Comparison of ENCODE assay signal across 27 cellular contexts in genomic region chr7:141016349-141016748, GRCh38. TPM values are rescaled to one million over a fixed set of nuclear protein-coding genes. Genes with fewer than 3 reads are reported as not detected.
A peak's percentile ranks its signal among the peaks of the same experiment; 100 is the strongest.
DNase-seq lines count a peak whose midpoint lies in the region; ATAC-seq, FAIRE-seq and TF ChIP-seq lines count a peak whose summit lies in the region.
"Had no signal": no experiment of that assay in that cellular context is flagged by ENCODE, and none has a peak within 500 bp of the region (broad histone marks: within the 10 kb centered on the region; RNA-seq: fewer than 3 reads in every experiment).

No MANE protein-coding gene starts in this region.

- peaks cover 0 to 2% of the 10 kb centered on the region in 2 experiments; a peak in 1 of 5 replicates for H3K27me3 ChIP-seq in K562 (ENCODE audit: control insufficient read depth in 2 of 2, insufficient read depth in 2 of 2, low read length in 2 of 2)
- H3K27me3 ChIP-seq: BLaER1 treated with 17β-estradiol and CSF1 and Interleukin-3, amounts not matched to agents 10 nM and 100 nM had no signal

- H2AFZ ChIP-seq in K562 (ENCODE audit: low read depth, low read length): no peak overlapping the region

- no peak for DNase-seq in activated naive CD8-positive, alpha-beta T cell treated with anti-CD3 and anti-CD28 coated beads, Interleukin-2, amount 50 U/mL, for 24 hours
- no peak for DNase-seq in K562 (ENCODE audit: extremely low read depth in 1 of 4, low spot score in 3 of 4)
- DNase-seq in type B pancreatic cell (ENCODE audit: extremely low spot score, unreplicated experiment): no peak
- no peak for DNase-seq in activated CD8-positive, alpha-beta memory T cell treated with anti-CD3 and anti-CD28 coated beads, Interleukin-2, amount 10 ng/mL, durations not matched to agents 7 days and 5 days
- DNase-seq in NCI-H1092 (lab: John Stamatoyannopoulos, UW): no peak
- DNase-seq: AML-193; CD4-positive, alpha-beta memory T cell; CD8-positive, alpha-beta memory T cell; COR-L47; DMS 273 treated with DMSO at 0.1 percent for 48 hours; DMS153; DMS53; DMS79; DND-41; EL; GDM1 had no signal

- H3K9ac ChIP-seq in K562 (ENCODE audit: insufficient read depth in 1 of 2, low read depth in 2 of 2, low read length in 2 of 2): no peak overlapping the region
- H3K9ac ChIP-seq: BLaER1 treated with 17β-estradiol and CSF1 and Interleukin-3, amounts not matched to agents 10 nM and 100 nM had no signal

- POLR2A ChIA-PET in K562 (lab: Yijun Ruan, JAX): no interaction called here

- H3K4me3 Mint-ChIP-seq in activated naive CD8-positive, alpha-beta T cell: peak overlapping the region; percentile 30
- no peak overlapping the region for H3K4me3 Mint-ChIP-seq in activated naive CD8-positive, alpha-beta T cell treated with anti-CD3 and anti-CD28 coated beads, Interleukin-2, amount 50 U/mL, for 24 hours
- H3K4me3 Mint-ChIP-seq in nephron (peak overlapping the region in 2 of 3 experiments; percentile 11 to 36), type B pancreatic cell (peak overlapping the region; percentile 8)
- no peak overlapping the region for H3K4me3 Mint-ChIP-seq in activated CD8-positive, alpha-beta memory T cell treated with anti-CD3 and anti-CD28 coated beads, Interleukin-2, amount 10 ng/mL, durations not matched to agents 7 days and 5 days

- peaks cover 5% of the 10 kb centered on the region for H3K9me3 ChIP-seq in K562 (replicated peaks; ENCODE audit: control insufficient read depth, insufficient read depth, low read depth, low read length)

- H3K9me1 ChIP-seq in K562 (ENCODE audit: control insufficient read depth, insufficient read depth, low read length): no peaks in the 10 kb centered on the region

- H3K79me2 ChIP-seq in K562 (ENCODE audit: control insufficient read depth, insufficient read depth, low read length): peaks cover 27% of the 10 kb centered on the region

- in situ Hi-C loops in K562 (cut with MboI): no loop called here

- peaks cover 34% of the 10 kb centered on the region for H3K4me1 Mint-ChIP-seq in activated naive CD8-positive, alpha-beta T cell (ENCODE audit: low read depth)
- peaks cover 31% of the 10 kb centered on the region for H3K4me1 Mint-ChIP-seq in activated naive CD8-positive, alpha-beta T cell treated with anti-CD3 and anti-CD28 coated beads, Interleukin-2, amount 50 U/mL, for 24 hours
- H3K4me1 Mint-ChIP-seq in nephron (peaks cover 21% of the 10 kb centered on the region), type B pancreatic cell (ENCODE audit: unreplicated experiment) (peaks cover 25% of the 10 kb centered on the region)
- peaks cover 30% of the 10 kb centered on the region for H3K4me1 Mint-ChIP-seq in activated CD8-positive, alpha-beta memory T cell treated with anti-CD3 and anti-CD28 coated beads, Interleukin-2, amount 10 ng/mL, durations not matched to agents 7 days and 5 days

- intact Hi-C loops in K562 (cut with micrococcal nuclease): no loop called here

- peaks cover 4% of the 10 kb centered on the region for H3K36me3 Mint-ChIP-seq in activated naive CD8-positive, alpha-beta T cell
- H3K36me3 Mint-ChIP-seq in activated naive CD8-positive, alpha-beta T cell treated with anti-CD3 and anti-CD28 coated beads, Interleukin-2, amount 50 U/mL, for 24 hours (ENCODE audit: low read depth): peaks cover 3% of the 10 kb centered on the region
- no peaks in the 10 kb centered on the region for H3K36me3 Mint-ChIP-seq in nephron (ENCODE audit: low read depth)
- no peaks in the 10 kb centered on the region for H3K36me3 Mint-ChIP-seq in type B pancreatic cell
- peaks cover 1% of the 10 kb centered on the region for H3K36me3 Mint-ChIP-seq in activated CD8-positive, alpha-beta memory T cell treated with anti-CD3 and anti-CD28 coated beads, Interleukin-2, amount 10 ng/mL, durations not matched to agents 7 days and 5 days

- peaks cover 11% of the 10 kb centered on the region for H3K27me3 Mint-ChIP-seq in activated naive CD8-positive, alpha-beta T cell
- H3K27me3 Mint-ChIP-seq in activated naive CD8-positive, alpha-beta T cell treated with anti-CD3 and anti-CD28 coated beads, Interleukin-2, amount 50 U/mL, for 24 hours: peaks cover 11% of the 10 kb centered on the region
- H3K27me3 Mint-ChIP-seq in nephron (ENCODE audit: low read depth) (peaks cover 10% of the 10 kb centered on the region), type B pancreatic cell (peaks cover 35% of the 10 kb centered on the region)
- H3K27me3 Mint-ChIP-seq in activated CD8-positive, alpha-beta memory T cell treated with anti-CD3 and anti-CD28 coated beads, Interleukin-2, amount 10 ng/mL, durations not matched to agents 7 days and 5 days: peaks cover 33% of the 10 kb centered on the region

- peaks cover 8 to 20% of the 10 kb centered on the region in 2 experiments; a peak in 2 of 5 replicates for H3K4me1 ChIP-seq in K562 (replicated peaks in 1 of 2; ENCODE audit: control insufficient read depth in 2 of 2, insufficient read depth in 2 of 2, low read length in 2 of 2)

- BruUV-seq in K562 (replicated peaks; lab: Mats Ljungman, UMichigan): no TSS peak

- TF ChIP-seq CTCF in K562 (IDR thresholded peaks at IDR 0.05 in 2 of 3, conservative IDR thresholded peaks at IDR 0.05 in 1 of 3; ENCODE audit: insufficient read depth in 2 of 3, low read depth in 1 of 3, low read length in 3 of 3) (no peak), nephron (IDR thresholded peaks at IDR 0.05; ENCODE audit: unreplicated experiment in 3 of 3) (no peak), type B pancreatic cell (conservative IDR thresholded peaks at IDR 0.05) (no peak)

- no peak overlapping the region for H3K27ac ChIP-seq in K562 (ENCODE audit: extremely low read depth, low read depth, low read length)
- H3K27ac ChIP-seq: 22Rv1; A549; BLaER1 treated with 17β-estradiol and CSF1 and Interleukin-3, amounts not matched to agents 10 nM and 100 nM; C4-2B had no signal

- FAIRE-seq in K562 (lab: Jason Lieb, UNC): no peak
- FAIRE-seq: A549, GM12878, GM12892, GM18507 had no signal

- ATAC-seq in activated naive CD8-positive, alpha-beta T cell treated with anti-CD3 and anti-CD28 coated beads, Interleukin-2, amount 50 U/mL, for 24 hours: no peak
- no peak for ATAC-seq in K562
- ATAC-seq in activated CD8-positive, alpha-beta memory T cell treated with anti-CD3 and anti-CD28 coated beads, Interleukin-2, amount 10 ng/mL, durations not matched to agents 7 days and 5 days: no peak
- ATAC-seq in HG03280 (IDR thresholded peaks at IDR 0.05; ENCODE audit: unreplicated experiment): no peak
- ATAC-seq: A549, GM12878 had no signal

- H3K9me3 Mint-ChIP-seq in activated naive CD8-positive, alpha-beta T cell (ENCODE audit: low read depth): no peaks in the 10 kb centered on the region
- H3K9me3 Mint-ChIP-seq in activated naive CD8-positive, alpha-beta T cell treated with anti-CD3 and anti-CD28 coated beads, Interleukin-2, amount 50 U/mL, for 24 hours: peaks cover 7% of the 10 kb centered on the region
- H3K9me3 Mint-ChIP-seq in nephron (no peaks in the 10 kb centered on the region), type B pancreatic cell (no peaks in the 10 kb centered on the region)
- H3K9me3 Mint-ChIP-seq in activated CD8-positive, alpha-beta memory T cell treated with anti-CD3 and anti-CD28 coated beads, Interleukin-2, amount 10 ng/mL, durations not matched to agents 7 days and 5 days (ENCODE audit: low read depth): peaks cover 2% of the 10 kb centered on the region

- no peak for TF ChIP-seq EP300 in K562 (IDR thresholded peaks at IDR 0.05; ENCODE audit: low read length)

- no peak overlapping the region for H3K4me3 ChIP-seq in K562
- H3K4me3 ChIP-seq: A549; BLaER1 treated with 17β-estradiol and CSF1 and Interleukin-3, amounts not matched to agents 10 nM and 100 nM; GM12878 had no signal

- TF ChIP-seq RAD21 in K562 (CRISPR knock-in tag; conservative IDR thresholded peaks at IDR 0.05 in 1 of 2, IDR thresholded peaks at IDR 0.05 in 1 of 2): no peak

- H3K27ac Mint-ChIP-seq in activated naive CD8-positive, alpha-beta T cell: no peak overlapping the region
- no peak overlapping the region for H3K27ac Mint-ChIP-seq in activated naive CD8-positive, alpha-beta T cell treated with anti-CD3 and anti-CD28 coated beads, Interleukin-2, amount 50 U/mL, for 24 hours
- H3K27ac Mint-ChIP-seq in nephron (no peak overlapping the region), type B pancreatic cell (no peak overlapping the region)
- no peak overlapping the region for H3K27ac Mint-ChIP-seq in activated CD8-positive, alpha-beta memory T cell treated with anti-CD3 and anti-CD28 coated beads, Interleukin-2, amount 10 ng/mL, durations not matched to agents 7 days and 5 days
- H3K27ac Mint-ChIP-seq: B cell had no signal

- peaks cover 3% of the 10 kb centered on the region; the same call in 1 of the 3 replicates for H3K36me3 ChIP-seq in K562 (ENCODE audit: control insufficient read depth, insufficient read depth, low read length)
- H3K36me3 ChIP-seq: BLaER1 treated with 17β-estradiol and CSF1 and Interleukin-3, amounts not matched to agents 10 nM and 100 nM had no signal

- TF ChIP-seq POLR2A in K562 (conservative IDR thresholded peaks at IDR 0.05): no peak

- no peaks in the 10 kb centered on the region for H4K20me1 ChIP-seq in K562 (replicated peaks; ENCODE audit: control insufficient read depth, insufficient read depth, low read length)
- H4K20me1 ChIP-seq: BLaER1 treated with 17β-estradiol and CSF1 and Interleukin-3, amounts not matched to agents 10 nM and 100 nM had no signal

- H3K4me2 ChIP-seq in K562 (ENCODE audit: insufficient read depth, low read length): no peak overlapping the region
- H3K4me2 ChIP-seq: A549; BLaER1 treated with 17β-estradiol and CSF1 and Interleukin-3, amounts not matched to agents 10 nM and 100 nM had no signal

- CTCF ChIA-PET in K562 (lab: Yijun Ruan, JAX; ENCODE audit: low intra/inter-chr PET ratio): no interaction called here
- CTCF ChIA-PET in activated CD8-positive, alpha-beta memory T cell treated with anti-CD3 and anti-CD28 coated beads, Interleukin-2, amount 10 ng/mL, durations not matched to agents 7 days and 5 days (lab: Charles Lee): no interaction called here

RNA-seq across cellular contexts. Expression of gene MRPS33, which starts 1.6 kb away (rescaled TPM):
- total RNA-seq in K562 (2011; cell fraction: chromatin; rRNA removed; ENCODE audit: low replicate concordance): 17.1 and 29.5 TPM in 2 replicates
- total RNA-seq in K562 (2011; cell fraction: nucleolus; rRNA removed): 17.8 and 19.7 TPM in 2 replicates
- 27.8 and 29.4 TPM in 2 replicates for total RNA-seq in K562 (2011; cell fraction: nucleoplasm; rRNA removed)
- total RNA-seq in K562 (2014; rRNA removed) (70.3 and 81.1 TPM in 2 replicates), K562 (2014; rRNA removed; fragmentation: Illumina TruSeq; extraction: Trizol) (205 and 227 TPM in 2 replicates), K562 (2015; rRNA removed; fragmentation: Illumina TruSeq; extraction: Trizol) (122 and 132 TPM in 2 replicates), K562 (2021) (106 and 109 TPM in 2 replicates), type B pancreatic cell (ENCODE audit: low replicate concordance) (58.1 and 74.6 TPM in 2 replicates)
- polyA plus RNA-seq in K562 (2011; rRNA removed) (170 and 187 TPM in 2 replicates), K562 (2014; fragmentation: Illumina TruSeq; extraction: Trizol) (149 and 204 TPM in 2 replicates), K562 (2014; fragmentation: Nextera tagmentation; extraction: Ambion mirVana) (100 to 1,000 TPM; 395 to 442 TPM), K562 (2014; rRNA removed) (109 and 123 TPM in 2 replicates)
- 15.4 and 35.1 TPM in 2 replicates for polyA plus RNA-seq in K562 (2011; cell fraction: cytosol; rRNA removed)
- polyA plus RNA-seq in K562 (2011; cell fraction: nucleus; rRNA removed): 21.0 and 54.5 TPM in 2 replicates
- polyA plus RNA-seq in K562 (2012): 140 and 201 TPM in 2 replicates
- 64.9 and 102 TPM in 2 replicates for polyA minus RNA-seq in K562 (2011; rRNA and poly(A)+ RNA removed)
- 15.6 and 19.8 TPM in 2 replicates for polyA minus RNA-seq in K562 (2011; cell fraction: cytosol; rRNA and poly(A)+ RNA removed)
- polyA minus RNA-seq in K562 (2011; cell fraction: nucleus; rRNA and poly(A)+ RNA removed): 7.7 and 18.4 TPM in 2 replicates
- 10 to 100 TPM; 51.6 to 70.8 TPM for total RNA-seq in activated CD8-positive, alpha-beta memory T cell treated with anti-CD3 and anti-CD28 coated beads, Interleukin-2, amount 10 ng/mL, durations not matched to agents 7 days and 5 days

RNA-seq across cellular contexts. Expression of gene TMEM178B, which starts 57.5 kb away (rescaled TPM):
- not detected in 2 replicates for total RNA-seq in K562 (2011; cell fraction: chromatin; rRNA removed; ENCODE audit: low replicate concordance)
- not detected in 2 replicates for total RNA-seq in K562 (2011; cell fraction: nucleolus; rRNA removed)
- not detected in 2 replicates for total RNA-seq in K562 (2011; cell fraction: nucleoplasm; rRNA removed)
- not detected in 2 replicates for total RNA-seq in K562 (2014; rRNA removed)
- under 0.01 TPM in 1 of 2 replicates, not detected in the other for total RNA-seq in K562 (2014; rRNA removed; fragmentation: Illumina TruSeq; extraction: Trizol)
- total RNA-seq in K562 (2015; rRNA removed; fragmentation: Illumina TruSeq; extraction: Trizol): 0.04 TPM in 1 of 2 replicates, not detected in the other
- 0.02 TPM in 1 of 2 replicates, not detected in the other for total RNA-seq in K562 (2021)
- polyA plus RNA-seq in K562 (2011; rRNA removed): 0.01 and 0.03 TPM in 2 replicates
- polyA plus RNA-seq in K562 (2011; cell fraction: cytosol; rRNA removed): 0.01 TPM in 2 replicates
- 0.01 and 0.04 TPM in 2 replicates for polyA plus RNA-seq in K562 (2011; cell fraction: nucleus; rRNA removed)
- polyA plus RNA-seq in K562 (2012): 0.01 and 0.06 TPM in 2 replicates
- polyA plus RNA-seq in K562 (2014; fragmentation: Illumina TruSeq; extraction: Trizol): 0.03 TPM in 1 of 2 replicates, not detected in the other
- not detected for polyA plus RNA-seq in K562 (2014; fragmentation: Nextera tagmentation; extraction: Ambion mirVana)
- 0.01 and 0.03 TPM in 2 replicates for polyA plus RNA-seq in K562 (2014; rRNA removed)
- 0.04 and 0.06 TPM in 2 replicates for polyA minus RNA-seq in K562 (2011; rRNA and poly(A)+ RNA removed)
- polyA minus RNA-seq in K562 (2011; cell fraction: cytosol; rRNA and poly(A)+ RNA removed): not detected in 2 replicates
- under 0.01 and 0.11 TPM in 2 replicates for polyA minus RNA-seq in K562 (2011; cell fraction: nucleus; rRNA and poly(A)+ RNA removed)
- total RNA-seq in type B pancreatic cell (ENCODE audit: low replicate concordance): 4.7 and 8.7 TPM in 2 replicates
- total RNA-seq in activated CD8-positive, alpha-beta memory T cell treated with anti-CD3 and anti-CD28 coated beads, Interleukin-2, amount 10 ng/mL, durations not matched to agents 7 days and 5 days: 1 to 10 TPM in 1 of 2 experiments, under 1 TPM in 1; 0.18 to 1.9 TPM

Comparison
In these comparisons a context has a peak if more than half of its experiments do, and no peak if none do; other contexts are left out.
1. H3K4me3 Mint-ChIP-seq: peak in activated naive CD8-positive, alpha-beta T cell (single experiment), nephron (2 of 3) and type B pancreatic cell (single experiment); none in activated naive CD8-positive, alpha-beta T cell treated with anti-CD3 and anti-CD28 coated beads, Interleukin-2, amount 50 U/mL, for 24 hours (single experiment) and activated CD8-positive, alpha-beta memory T cell treated with anti-CD3 and anti-CD28 coated beads, Interleukin-2, amount 10 ng/mL, durations not matched to agents 7 days and 5 days (single experiment).